22 cellular contexts compared by ENCODE assay signal in the genomic region with DNA sequence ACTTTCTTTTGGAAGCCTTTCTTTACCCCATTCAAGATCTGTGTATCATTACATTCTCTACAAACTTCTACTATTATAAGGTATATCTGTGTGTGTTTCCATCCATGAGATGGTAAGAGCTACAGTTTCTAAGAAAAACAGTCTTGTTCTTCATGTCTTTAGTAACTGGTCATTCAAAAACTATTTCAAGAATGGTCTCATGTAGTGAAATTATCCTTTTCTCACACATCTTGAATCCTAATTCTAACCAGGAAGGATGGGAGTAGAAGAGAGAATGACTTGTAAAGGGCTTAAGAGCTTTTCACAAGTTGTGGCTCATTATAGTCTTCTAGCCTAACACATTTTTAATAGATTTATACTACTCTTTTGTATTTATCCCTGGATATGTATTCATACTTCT. TPM values are rescaled to one million over a fixed set of nuclear protein-coding genes. Genes with fewer than 3 reads are reported as not detected.
DNase-seq lines count a peak whose midpoint lies in the region; ATAC-seq and TF ChIP-seq lines count a peak whose summit lies in the region.
"Had no signal": no experiment of that assay in that cellular context is flagged by ENCODE, and none has a peak within 500 bp of the region (broad histone marks: within the 10 kb centered on the region; RNA-seq: fewer than 3 reads in every experiment).

No MANE protein-coding gene starts in this region.

- H3K4me3 ChIP-seq in esophagus muscularis mucosa = no peak overlapping the region
- H3K4me3 ChIP-seq: lower lobe of right lung, prostate gland had no signal

- H3K9me3 ChIP-seq in esophagus muscularis mucosa = no peaks in the 10 kb centered on the region
- H3K9me3 ChIP-seq: lower lobe of right lung, prostate gland had no signal

- no peaks in the 10 kb centered on the region for H3K27me3 Mint-ChIP-seq in activated CD8-positive, alpha-beta T cell treated with anti-CD3 and anti-CD28 coated beads for 36 hours
- H3K27me3 Mint-ChIP-seq in activated CD8-positive, alpha-beta T cell treated with anti-CD3 and anti-CD28 coated beads, Interleukin-2, amount 10 ng/mL, durations not matched to agents 7 days and 5 days (ENCODE audit: low read depth) = no peaks in the 10 kb centered on the region
- no peaks in the 10 kb centered on the region for H3K27me3 Mint-ChIP-seq in stimulated activated memory B cell treated with anti-CD40 and anti-IgM and Interleukin-4, amounts not matched to agents 10 μg/mL and 1 μg/mL and 100 μg/mL, for 72 hours
- H3K27me3 Mint-ChIP-seq: activated CD4-positive, alpha-beta memory T cell treated with anti-CD3 and anti-CD28 coated beads, Interleukin-2, amount 10 ng/mL, durations not matched to agents 7 days and 5 days; naive B cell had no signal

- TF ChIP-seq CTCF in activated CD8-positive, alpha-beta T cell treated with anti-CD3 and anti-CD28 coated beads for 36 hours (IDR thresholded peaks at IDR 0.05) = no peak
- no peak for TF ChIP-seq CTCF in esophagus muscularis mucosa (IDR thresholded peaks at IDR 0.05)

- peak overlapping the region; percentile 0 for H3K27ac Mint-ChIP-seq in activated CD8-positive, alpha-beta T cell treated with anti-CD3 and anti-CD28 coated beads for 36 hours
- H3K27ac Mint-ChIP-seq in activated CD8-positive, alpha-beta T cell treated with anti-CD3 and anti-CD28 coated beads, Interleukin-2, amount 10 ng/mL, durations not matched to agents 7 days and 5 days = no peak overlapping the region
- H3K27ac Mint-ChIP-seq in stimulated activated memory B cell treated with anti-CD40 and anti-IgM and Interleukin-4, amounts not matched to agents 10 μg/mL and 1 μg/mL and 100 μg/mL, for 72 hours = peak overlapping the region; percentile 23
- H3K27ac Mint-ChIP-seq: activated CD4-positive, alpha-beta memory T cell treated with anti-CD3 and anti-CD28 coated beads, Interleukin-2, amount 10 ng/mL, durations not matched to agents 7 days and 5 days had no signal

- CTCF ChIA-PET in activated CD8-positive, alpha-beta T cell treated with anti-CD3 and anti-CD28 coated beads for 36 hours (lab: Charles Lee) = no interaction called here
- CTCF ChIA-PET in activated CD8-positive, alpha-beta T cell treated with anti-CD3 and anti-CD28 coated beads, Interleukin-2, amount 10 ng/mL, durations not matched to agents 7 days and 5 days (lab: Charles Lee) = no interaction called here

- H3K4me3 Mint-ChIP-seq in activated CD8-positive, alpha-beta T cell treated with anti-CD3 and anti-CD28 coated beads for 36 hours = no peak overlapping the region
- H3K4me3 Mint-ChIP-seq in activated CD8-positive, alpha-beta T cell treated with anti-CD3 and anti-CD28 coated beads, Interleukin-2, amount 10 ng/mL, durations not matched to agents 7 days and 5 days = no peak overlapping the region
- no peak overlapping the region for H3K4me3 Mint-ChIP-seq in stimulated activated memory B cell treated with anti-CD40 and anti-IgM and Interleukin-4, amounts not matched to agents 10 μg/mL and 1 μg/mL and 100 μg/mL, for 72 hours
- H3K4me3 Mint-ChIP-seq: activated CD4-positive, alpha-beta memory T cell treated with anti-CD3 and anti-CD28 coated beads, Interleukin-2, amount 10 ng/mL, durations not matched to agents 7 days and 5 days; activated T-cell treated with anti-CD3 and anti-CD28 coated beads, Interleukin-2, amount 50 U/mL, for 4 hours; naive B cell had no signal

- TF ChIP-seq EP300 in esophagus muscularis mucosa (IDR thresholded peaks at IDR 0.05) = no peak

- peaks cover 18% of the 10 kb centered on the region for H3K36me3 Mint-ChIP-seq in activated CD8-positive, alpha-beta T cell treated with anti-CD3 and anti-CD28 coated beads for 36 hours (ENCODE audit: low read depth)
- H3K36me3 Mint-ChIP-seq in activated CD8-positive, alpha-beta T cell treated with anti-CD3 and anti-CD28 coated beads, Interleukin-2, amount 10 ng/mL, durations not matched to agents 7 days and 5 days (ENCODE audit: low read depth) = peaks cover 29% of the 10 kb centered on the region
- peaks cover 38% of the 10 kb centered on the region for H3K36me3 Mint-ChIP-seq in stimulated activated memory B cell treated with anti-CD40 and anti-IgM and Interleukin-4, amounts not matched to agents 10 μg/mL and 1 μg/mL and 100 μg/mL, for 72 hours

- H3K9me3 Mint-ChIP-seq in activated CD8-positive, alpha-beta T cell treated with anti-CD3 and anti-CD28 coated beads for 36 hours = no peaks in the 10 kb centered on the region
- no peaks in the 10 kb centered on the region for H3K9me3 Mint-ChIP-seq in activated CD8-positive, alpha-beta T cell treated with anti-CD3 and anti-CD28 coated beads, Interleukin-2, amount 10 ng/mL, durations not matched to agents 7 days and 5 days (ENCODE audit: insufficient read depth)
- H3K9me3 Mint-ChIP-seq in stimulated activated memory B cell treated with anti-CD40 and anti-IgM and Interleukin-4, amounts not matched to agents 10 μg/mL and 1 μg/mL and 100 μg/mL, for 72 hours = no peaks in the 10 kb centered on the region
- H3K9me3 Mint-ChIP-seq: activated CD4-positive, alpha-beta memory T cell treated with anti-CD3 and anti-CD28 coated beads, Interleukin-2, amount 10 ng/mL, durations not matched to agents 7 days and 5 days; activated T-cell treated with anti-CD3 and anti-CD28 coated beads, Interleukin-2, amount 50 U/mL, for 4 hours; naive B cell had no signal

- intact Hi-C loops in activated CD8-positive, alpha-beta T cell treated with anti-CD3 and anti-CD28 coated beads for 36 hours (cut with micrococcal nuclease) = no loop called here
- intact Hi-C loops in esophagus muscularis mucosa (cut with DNase I) = no loop called here

- no peak for ATAC-seq in activated CD8-positive, alpha-beta T cell treated with anti-CD3 and anti-CD28 coated beads for 36 hours
- no peak for ATAC-seq in activated CD8-positive, alpha-beta T cell treated with anti-CD3 and anti-CD28 coated beads, Interleukin-2, amount 10 ng/mL, durations not matched to agents 7 days and 5 days
- ATAC-seq in stimulated activated memory B cell treated with anti-CD40 and anti-IgM and Interleukin-4, amounts not matched to agents 10 μg/mL and 1 μg/mL and 100 μg/mL, for 72 hours = no peak
- ATAC-seq in HG03521 (IDR thresholded peaks at IDR 0.05; ENCODE audit: unreplicated experiment) = no peak
- ATAC-seq: activated T-cell treated with anti-CD3 and anti-CD28 coated beads, Interleukin-2, amount 50 U/mL, for 4 hours; esophagus mucosa; lower lobe of right lung had no signal

- H3K27ac ChIP-seq in esophagus muscularis mucosa (replicated peaks in 1 of 4) = no peak overlapping the region
- H3K27ac ChIP-seq: 22Rv1, C4-2B, lower lobe of right lung, prostate gland, WERI-Rb-1 had no signal

- no peak for DNase-seq in activated CD8-positive, alpha-beta T cell treated with anti-CD3 and anti-CD28 coated beads for 36 hours
- no peak for DNase-seq in activated CD8-positive, alpha-beta T cell treated with anti-CD3 and anti-CD28 coated beads, Interleukin-2, amount 10 ng/mL, durations not matched to agents 7 days and 5 days
- DNase-seq in amniotic epithelial cell (ENCODE audit: low read depth) = peak; percentile 16
- DNase-seq in kidney glomerular epithelial cell (lab: John Stamatoyannopoulos, UW) = peak; percentile 12
- no peak for DNase-seq in NCI-H69 (lab: John Stamatoyannopoulos, UW)
- no peak for DNase-seq in esophagus muscularis mucosa (ENCODE audit: extremely low spot score)
- DNase-seq: activated CD4-positive, alpha-beta memory T cell treated with anti-CD3 and anti-CD28 coated beads, Interleukin-2, amount 10 ng/mL, durations not matched to agents 7 days and 5 days; activated T-cell treated with anti-CD3 and anti-CD28 coated beads, Interleukin-2, amount 50 U/mL, for 4 hours; DMS153; H7; head of caudate nucleus; KG1; lower lobe of right lung; naive B cell; NCI-H2029 treated with DMSO at 0.1 percent for 48 hours; WERI-Rb-1 had no signal

- peaks cover 21% of the 10 kb centered on the region for H3K4me1 Mint-ChIP-seq in activated CD8-positive, alpha-beta T cell treated with anti-CD3 and anti-CD28 coated beads for 36 hours (ENCODE audit: low read depth)
- no peaks in the 10 kb centered on the region for H3K4me1 Mint-ChIP-seq in activated CD8-positive, alpha-beta T cell treated with anti-CD3 and anti-CD28 coated beads, Interleukin-2, amount 10 ng/mL, durations not matched to agents 7 days and 5 days (ENCODE audit: low read depth)
- H3K4me1 Mint-ChIP-seq in stimulated activated memory B cell treated with anti-CD40 and anti-IgM and Interleukin-4, amounts not matched to agents 10 μg/mL and 1 μg/mL and 100 μg/mL, for 72 hours = peaks cover 39% of the 10 kb centered on the region
- H3K4me1 Mint-ChIP-seq: activated CD4-positive, alpha-beta memory T cell treated with anti-CD3 and anti-CD28 coated beads, Interleukin-2, amount 10 ng/mL, durations not matched to agents 7 days and 5 days had no signal

- POLR2A ChIA-PET in activated CD8-positive, alpha-beta T cell treated with anti-CD3 and anti-CD28 coated beads for 36 hours (lab: Charles Lee) = no interaction called here
- POLR2A ChIA-PET in activated CD8-positive, alpha-beta T cell treated with anti-CD3 and anti-CD28 coated beads, Interleukin-2, amount 10 ng/mL, durations not matched to agents 7 days and 5 days (lab: Charles Lee) = no interaction called here

- no peaks in the 10 kb centered on the region for H3K36me3 ChIP-seq in esophagus muscularis mucosa
- H3K36me3 ChIP-seq: lower lobe of right lung, prostate gland, WERI-Rb-1 had no signal

- H3K27me3 ChIP-seq in esophagus muscularis mucosa = no peaks in the 10 kb centered on the region

- TF ChIP-seq POLR2A in esophagus muscularis mucosa (IDR thresholded peaks at IDR 0.05; ENCODE audit: low read depth) = no peak

- peaks cover 0 to 18% (median 6%) of the 10 kb centered on the region in 4 donors for H3K4me1 ChIP-seq in esophagus muscularis mucosa
- H3K4me1 ChIP-seq: lower lobe of right lung, prostate gland had no signal

RNA-seq across cellular contexts. Expression of a gene that starts 47.3 kb away (rescaled TPM):
- total RNA-seq in activated CD8-positive, alpha-beta T cell treated with anti-CD3 and anti-CD28 coated beads for 36 hours = 10 to 100 TPM; 45.6 to 49.4 TPM
- total RNA-seq in activated CD8-positive, alpha-beta T cell treated with anti-CD3 and anti-CD28 coated beads, Interleukin-2, amount 10 ng/mL, durations not matched to agents 7 days and 5 days = 10 to 100 TPM; 63.7 to 69.4 TPM
- total RNA-seq in esophagus muscularis mucosa = 100 to 1,000 TPM in 3 of 4 donors, 10 to 100 TPM in 1; 77.2 to 110 (median 106) TPM

Comparison
In these comparisons a context has a peak if more than half of its experiments do, and no peak if none do; other contexts are left out.
1. DNase-seq: peak in amniotic epithelial cell (single experiment) and kidney glomerular epithelial cell (single experiment); none in activated CD8-positive, alpha-beta T cell treated with anti-CD3 and anti-CD28 coated beads for 36 hours (single experiment), activated CD8-positive, alpha-beta T cell treated with anti-CD3 and anti-CD28 coated beads, Interleukin-2, amount 10 ng/mL, durations not matched to agents 7 days and 5 days (single experiment), NCI-H69 (single experiment) and esophagus muscularis mucosa (single experiment).